In genomic region chr10:11602919-11603523, GRCh38 we compare ENCODE assay signal across 1 cellular context.
TF ChIP-seq lines count a peak whose summit lies in the region.

No MANE protein-coding gene starts in this region.

TF ChIP-seq in HEK293, 187 proteins besides CTCF, POLR2A, EP300 and RAD21 (continued from another document and continues in another):
- TF ChIP-seq ZBTB21 (tag by site-specific recombination; IDR thresholded peaks at IDR 0.05) (peak; percentile 87), ZNF404 (tag by site-specific recombination; IDR thresholded peaks at IDR 0.05) (no peak), ZNF366 (tag by site-specific recombination; conservative IDR thresholded peaks at IDR 0.05) (peak; percentile 96), ZNF664 (tag by site-specific recombination; IDR thresholded peaks at IDR 0.05) (peak; percentile 31; the same call in 1 of the 2 replicates), ZNF37A (tag by site-specific recombination; IDR thresholded peaks at IDR 0.05) (no peak), ZEB2 (tag by site-specific recombination; IDR thresholded peaks at IDR 0.05) (peak; percentile 89), ZNF248 (tag by site-specific recombination; IDR thresholded peaks at IDR 0.05) (no peak), GLI2 (tag by site-specific recombination; IDR thresholded peaks at IDR 0.05; ENCODE audit: borderline replicate concordance, low read depth) (peak; percentile 62), ZNF501 (tag by site-specific recombination; IDR thresholded peaks at IDR 0.05) (no peak), ZNF2 (tag by site-specific recombination; IDR thresholded peaks at IDR 0.05) (peak; percentile 66; the same call in 1 of the 2 replicates), ZNF639 (tag by site-specific recombination; IDR thresholded peaks at IDR 0.05) (peak; percentile 90), SALL2 (tag by site-specific recombination; IDR thresholded peaks at IDR 0.05; ENCODE audit: borderline replicate concordance) (no peak), ZNF423 (tag by site-specific recombination; IDR thresholded peaks at IDR 0.05) (no peak), KLF17 (tag by site-specific recombination; IDR thresholded peaks at IDR 0.05) (peak; percentile 51; the same call in 1 of the 2 replicates), ZNF302 (tag by site-specific recombination; IDR thresholded peaks at IDR 0.05; ENCODE audit: low read depth) (no peak), ZNF311 (tag by site-specific recombination; IDR thresholded peaks at IDR 0.05; ENCODE audit: borderline replicate concordance) (no peak), ZNF624 (tag by site-specific recombination; IDR thresholded peaks at IDR 0.05) (no peak), AEBP2 (tag by site-specific recombination; IDR thresholded peaks at IDR 0.05; ENCODE audit: borderline replicate concordance) (no peak), ZNF223 (tag by site-specific recombination; IDR thresholded peaks at IDR 0.05) (no peak), ZNF747 (tag by site-specific recombination; IDR thresholded peaks at IDR 0.05) (no peak), ZNF670 (tag by site-specific recombination; IDR thresholded peaks at IDR 0.05; ENCODE audit: low read depth) (no peak), ZNF580 (tag by site-specific recombination; IDR thresholded peaks at IDR 0.05) (peak; percentile 51; the same call in 1 of the 2 replicates), ZNF843 (tag by site-specific recombination; IDR thresholded peaks at IDR 0.05) (peak; percentile 86), ZNF184 (tag by site-specific recombination; IDR thresholded peaks at IDR 0.05) (no peak), IKZF3 (tag by site-specific recombination; IDR thresholded peaks at IDR 0.05) (peak; percentile 52), OSR2 (tag by site-specific recombination; IDR thresholded peaks at IDR 0.05) (peak; percentile 85), ZNF785 (tag by site-specific recombination; IDR thresholded peaks at IDR 0.05) (no peak), WT1 (tag by site-specific recombination; IDR thresholded peaks at IDR 0.05) (peak; percentile 99), MYNN (tag by site-specific recombination; IDR thresholded peaks at IDR 0.05; ENCODE audit: borderline replicate concordance) (no peak), ZXDB (tag by site-specific recombination; IDR thresholded peaks at IDR 0.05) (peak; percentile 79), HOXD13 (CRISPR knock-in tag; IDR thresholded peaks at IDR 0.05; ENCODE audit: borderline replicate concordance) (no peak), ZNF600 (tag by site-specific recombination; IDR thresholded peaks at IDR 0.05) (peak; percentile 46; the same call in 1 of the 2 replicates), ZNF658 (tag by site-specific recombination; IDR thresholded peaks at IDR 0.05) (no peak), ZNF585B (tag by site-specific recombination; IDR thresholded peaks at IDR 0.05) (no peak), ZNF558 (tag by site-specific recombination; IDR thresholded peaks at IDR 0.05) (0 out of 2 replicates have a peak, but pooled peaks have one; percentile 12), ZNF518A (tag by site-specific recombination; conservative IDR thresholded peaks at IDR 0.05; ENCODE audit: low read depth) (no peak), ZNF76 (tag by site-specific recombination; IDR thresholded peaks at IDR 0.05; ENCODE audit: borderline replicate concordance, low read depth) (no peak), REST (tag by site-specific recombination; IDR thresholded peaks at IDR 0.05) (no peak), ZNF596 (tag by site-specific recombination; IDR thresholded peaks at IDR 0.05) (no peak), ELK4 (IDR thresholded peaks at IDR 0.05; ENCODE audit: borderline replicate concordance, low read depth, low read length) (no peak), BCL11A (tag by site-specific recombination; IDR thresholded peaks at IDR 0.05; ENCODE audit: low read depth) (peak; percentile 86; the same call in 1 of the 2 replicates), KLF8 (tag by site-specific recombination; IDR thresholded peaks at IDR 0.05) (peak; percentile 85), ZNF280D (tag by site-specific recombination; IDR thresholded peaks at IDR 0.05) (no peak), ZNF266 (tag by site-specific recombination; IDR thresholded peaks at IDR 0.05; ENCODE audit: low read depth) (no peak), ZNF701 (tag by site-specific recombination; IDR thresholded peaks at IDR 0.05) (no peak), ZNF132 (tag by site-specific recombination; IDR thresholded peaks at IDR 0.05; ENCODE audit: borderline replicate concordance) (no peak)
